ENCODE assay signal across 8 cellular contexts in genomic region chr6:28587011-28587745, GRCh38.
DNase-seq lines count a peak whose midpoint lies in the region; ATAC-seq, FAIRE-seq and TF ChIP-seq lines count a peak whose summit lies in the region.

No MANE protein-coding gene starts in this region.

- peak overlapping the region; percentile 68 for H3K9ac ChIP-seq in trophoblast cell (ENCODE audit: low read length)

- H3K4me1 ChIP-seq in Panc1 (ENCODE audit: control insufficient read depth, insufficient read depth, low read length) (peaks cover 15% of the 10 kb centered on the region), trophoblast cell (ENCODE audit: control insufficient read depth in 1 of 2, insufficient read depth in 2 of 2, low read length in 2 of 2) (peaks cover 9 to 11% of the 10 kb centered on the region in 2 experiments)

- FAIRE-seq in GM19239 (lab: Jason Lieb, UNC), result peak; percentile 73

- POLR2A ChIA-PET in Panc1 (lab: Charles Lee), result no interaction called here

- H3K9me3 ChIP-seq in Panc1 (ENCODE audit: control insufficient read depth, insufficient read depth, low read depth, low read length), result no peaks in the 10 kb centered on the region
- H3K9me3 ChIP-seq in trophoblast cell (ENCODE audit: insufficient read depth, low read depth, low read length), result no peaks in the 10 kb centered on the region

- H2AK5ac ChIP-seq in trophoblast cell (ENCODE audit: low read length), result no peak overlapping the region

- H3K4me2 ChIP-seq in trophoblast cell (ENCODE audit: low read length), result peak overlapping the region; percentile 82

- H2AFZ ChIP-seq in trophoblast cell (ENCODE audit: insufficient read depth, low read length, poor library complexity), result peak overlapping the region; percentile 67

- peak overlapping the region; percentile 7 for H2BK120ac ChIP-seq in trophoblast cell (ENCODE audit: insufficient read depth, low read length, poor library complexity)

- H4K91ac ChIP-seq in trophoblast cell (ENCODE audit: low read depth, low read length), result peak overlapping the region; percentile 52

- in situ Hi-C loops in Panc1 (cut with HindIII; ENCODE audit: low pct_unique_long_range_greater_than_20kb, low sequenced_read_pairs), result no loop called here

- H3K4me3 ChIP-seq in AG10803 (ENCODE audit: low read length) (peak overlapping the region; percentile 70), Panc1 (ENCODE audit: low read depth in 2 of 2, low read length in 2 of 2) (peak overlapping the region; percentile 59 to 74), trophoblast cell (ENCODE audit: low read depth, low read length) (peak overlapping the region; percentile 81)

- BruUV-seq in Panc1 (replicated peaks; lab: Mats Ljungman, UMichigan), result no TSS peak

- peak overlapping the region; percentile 81 for H3K27ac ChIP-seq in Panc1 (ENCODE audit: low read length)
- no peak overlapping the region for H3K27ac ChIP-seq in trophoblast cell (ENCODE audit: low read depth, low read length)

- CTCF ChIA-PET in Panc1 (lab: Charles Lee), result no interaction called here

- H4K8ac ChIP-seq in trophoblast cell (ENCODE audit: low read depth, low read length), result peak overlapping the region; percentile 89

- no peaks in the 10 kb centered on the region for H3K36me3 ChIP-seq in Panc1 (ENCODE audit: control insufficient read depth, insufficient read depth, low read length)
- no peaks in the 10 kb centered on the region for H3K36me3 ChIP-seq in trophoblast cell (ENCODE audit: control insufficient read depth in 1 of 2, insufficient read depth in 2 of 2, low read length in 2 of 2)

- DNase-seq in AG10803 (ENCODE audit: low read depth), result no peak
- DNase-seq in GM19239 (ENCODE audit: insufficient read length, low spot score), result peak; percentile 48
- DNase-seq in Panc1 (ENCODE audit: low read depth, low spot score), result no peak
- peak; percentile 83 for DNase-seq in activated effector memory CD4-positive, alpha-beta T cell treated with anti-CD3 and anti-CD28 coated beads, Interleukin-2, amount 50 U/mL, for 16 hours
- DNase-seq in head of caudate nucleus, result peak; percentile 58 to 94 (median 80)
- peak; percentile 90 to 91 for DNase-seq in trophoblast cell
- DNase-seq in ureter (ENCODE audit: low spot score), result peak; percentile 78

- H3K18ac ChIP-seq in trophoblast cell (ENCODE audit: low read length), result peak overlapping the region; percentile 40

- TF ChIP-seq CTCF in AG10803 (conservative IDR thresholded peaks at IDR 0.05; ENCODE audit: low read length) (no peak), Panc1 (IDR thresholded peaks at IDR 0.05) (no peak)

- H3K27me3 ChIP-seq in Panc1 (ENCODE audit: control insufficient read depth, insufficient read depth, low read length) (peaks cover 5% of the 10 kb centered on the region; the same call in 1 of the 2 replicates), trophoblast cell (ENCODE audit: insufficient read depth, low read length) (no peaks in the 10 kb centered on the region)

- ATAC-seq in HG03469 (IDR thresholded peaks at IDR 0.05; ENCODE audit: unreplicated experiment) (peak; percentile 48), Panc1 (peak; percentile 72)

- peak overlapping the region; percentile 59 for H4K12ac ChIP-seq in trophoblast cell (ENCODE audit: low read depth, low read length)

- peak overlapping the region; percentile 56 for H3K14ac ChIP-seq in trophoblast cell (ENCODE audit: low read length)

- intact Hi-C loops in Panc1 (cut with micrococcal nuclease; ENCODE audit: unreplicated experiment) (loop anchor here (5.0 kb wide), 1 partner anchor 90 kb away; no protein-coding TSS in a partner anchor), head of caudate nucleus (cut with DNase I) (no loop called here)

- WGBS in trophoblast cell (ENCODE audit: extremely low coverage, insufficient coverage, insufficient read length), result no CpG with 5 or more reads among the region's 40 CpGs

- no peak overlapping the region for H2BK12ac ChIP-seq in trophoblast cell (ENCODE audit: low read length)

- H3K4ac ChIP-seq in trophoblast cell (ENCODE audit: low read depth, low read length), result peak overlapping the region; percentile 31

- peak overlapping the region; percentile 5 for H2BK5ac ChIP-seq in trophoblast cell (ENCODE audit: low read depth, low read length, poor library complexity)

- H3K23ac ChIP-seq in trophoblast cell (ENCODE audit: low read length), result no peak overlapping the region

- H3K79me1 ChIP-seq in trophoblast cell (ENCODE audit: low read length), result peaks cover 5% of the 10 kb centered on the region

- peaks cover 6% of the 10 kb centered on the region for H3K79me2 ChIP-seq in trophoblast cell (ENCODE audit: control insufficient read depth, insufficient read depth, low read length, poor library complexity)

Comparison
In these comparisons a context has a peak if more than half of its experiments do, and no peak if none do; other contexts are left out.
1. DNase-seq: peak in GM19239 (single experiment), activated effector memory CD4-positive, alpha-beta T cell treated with anti-CD3 and anti-CD28 coated beads, Interleukin-2, amount 50 U/mL, for 16 hours (single experiment), head of caudate nucleus (42 of 42), trophoblast cell (2 of 2) and ureter (single experiment); none in AG10803 (single experiment) and Panc1 (single experiment).
2. Peak in every context shown above with its lines, with median percentiles within 50 percentile points of each other: H3K4me3 ChIP-seq.